8 cellular contexts compared by ENCODE assay signal in genomic region chr4:53653484-53654053, GRCh38.
DNase-seq lines count a peak whose midpoint lies in the region; ATAC-seq and TF ChIP-seq lines count a peak whose summit lies in the region.

No MANE protein-coding gene starts in this region.

- intact Hi-C loops in vagina (cut with DNase I), result no loop called here

- H3K9me3 ChIP-seq in vagina, result no peaks in the 10 kb centered on the region

- H3K36me3 ChIP-seq in vagina, result no peaks in the 10 kb centered on the region

- H3K27ac ChIP-seq in vagina, result peak overlapping the region; percentile 78

- no peak overlapping the region for H3K4me3 ChIP-seq in vagina

- H3K4me1 ChIP-seq in vagina, result peaks cover 72% of the 10 kb centered on the region

- in situ Hi-C loops in GM13976 (cut with MboI; ENCODE audit: low sequenced_read_pairs, unreplicated experiment), result no loop called here

- no peak for TF ChIP-seq CTCF in vagina (IDR thresholded peaks at IDR 0.05)
- no peak for TF ChIP-seq CTCF in GM13976 (IDR thresholded peaks at IDR 0.05; ENCODE audit: borderline replicate concordance, control extremely low read depth, extremely low read depth, insufficient read depth, missing control alignments)

- TF ChIP-seq POLR2A in vagina (IDR thresholded peaks at IDR 0.05), result no peak

- ATAC-seq in GM21529 (IDR thresholded peaks at IDR 0.05; ENCODE audit: unreplicated experiment), result peak; percentile 55
- peak; percentile 57 for ATAC-seq in esophagus mucosa

- DNase-seq in Daoy (ENCODE audit: low read depth) (peak; percentile 15), NCI-H146 treated with DMSO at 0.1 percent for 48 hours (lab: John Stamatoyannopoulos, UW; ENCODE audit: unreplicated experiment) (peak; percentile 98), vagina (ENCODE audit: extremely low spot score in 2 of 2) (no peak), GM13976 (ENCODE audit: low spot score) (no peak), T-helper 1 cell (no peak)
- no peak for DNase-seq in stimulated activated CD4-positive, alpha-beta T cell treated with anti-CD3 and anti-CD28 coated beads, Interleukin-15, amount 100 ng/mL, for 24 hours

- H3K27me3 ChIP-seq in vagina, result no peaks in the 10 kb centered on the region

Comparison
In these comparisons a context has a peak if more than half of its experiments do, and no peak if none do; other contexts are left out.
1. DNase-seq: peak in Daoy (single experiment) and NCI-H146 treated with DMSO at 0.1 percent for 48 hours (single experiment); none in vagina (0 of 2), GM13976 (single experiment), T-helper 1 cell (0 of 5) and stimulated activated CD4-positive, alpha-beta T cell treated with anti-CD3 and anti-CD28 coated beads, Interleukin-15, amount 100 ng/mL, for 24 hours (single experiment).